Comparison of ENCODE assay signal across 9 cellular contexts in the genomic region with DNA sequence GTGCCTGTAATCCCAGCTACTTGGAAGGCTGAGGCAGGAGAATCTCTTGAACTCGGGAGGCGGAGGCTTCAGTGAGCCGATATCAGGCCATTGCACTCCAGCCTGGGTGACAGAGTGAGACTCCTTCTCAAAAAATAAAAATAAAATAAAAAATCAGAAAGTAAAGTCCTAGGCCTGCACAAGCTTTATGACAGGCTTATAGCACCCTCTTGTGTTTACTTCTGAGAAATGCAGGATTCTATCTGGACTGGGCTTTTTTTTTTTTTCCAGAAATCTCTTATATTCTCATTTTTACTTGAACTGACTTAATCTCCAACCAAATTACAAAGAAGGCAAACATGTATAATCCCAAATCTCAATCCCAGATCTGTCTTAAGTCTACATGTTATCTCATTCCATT. TPM values are rescaled to one million over a fixed set of nuclear protein-coding genes. Genes with fewer than 3 reads are reported as not detected.
A peak's percentile ranks its signal among the peaks of the same experiment; 100 is the strongest.
DNase-seq lines count a peak whose midpoint lies in the region; ATAC-seq, FAIRE-seq and TF ChIP-seq lines count a peak whose summit lies in the region.
"Had no signal": no experiment of that assay in that cellular context is flagged by ENCODE, and none has a peak within 500 bp of the region (broad histone marks: within the 10 kb centered on the region; RNA-seq: fewer than 3 reads in every experiment).

No MANE protein-coding gene starts in this region.

- H3K79me2 ChIP-seq in MM.1S (ENCODE audit: low read length) (no peaks in the 10 kb centered on the region), neural progenitor cell (ENCODE audit: low read depth) (no peaks in the 10 kb centered on the region)

- H3K36me3 ChIP-seq in MM.1S (replicated peaks; ENCODE audit: insufficient read depth, low read length) = no peaks in the 10 kb centered on the region
- H3K36me3 ChIP-seq in body of pancreas (replicated peaks in 1 of 2; ENCODE audit: insufficient read depth in 1 of 2, low read depth in 2 of 2) = no peaks in the 10 kb centered on the region
- no peaks in the 10 kb centered on the region for H3K36me3 ChIP-seq in neural progenitor cell

- no peaks in the 10 kb centered on the region for H3K9me2 ChIP-seq in MM.1S (replicated peaks; ENCODE audit: insufficient read depth, low read length)

- H3F3A ChIP-seq in MM.1S (ENCODE audit: insufficient read depth, low read length) (no peaks in the 10 kb centered on the region), neural progenitor cell (ENCODE audit: low read depth) (no peaks in the 10 kb centered on the region)

- TF ChIP-seq POLR2A in body of pancreas (IDR thresholded peaks at IDR 0.05) = no peak

- ATAC-seq in body of pancreas (peak; percentile 50), HG03342 (IDR thresholded peaks at IDR 0.05; ENCODE audit: unreplicated experiment) (no peak)

- DNase-seq in GM10266 (ENCODE audit: extremely low spot score) = no peak
- DNase-seq in MM.1S = no peak
- DNase-seq in body of pancreas = no peak
- DNase-seq in neural progenitor cell (ENCODE audit: low spot score) = peak; percentile 31
- DNase-seq in HTR-8/SVneo (ENCODE audit: insufficient read length, low spot score) = no peak
- no peak for DNase-seq in NCI-H2107 (lab: John Stamatoyannopoulos, UW)

- H3K4me3 ChIP-seq in MM.1S (ENCODE audit: low read length) = no peak overlapping the region
- H3K4me3 ChIP-seq in body of pancreas = no peak overlapping the region
- H3K4me3 ChIP-seq in neural progenitor cell = no peak overlapping the region

- H3K27ac ChIP-seq in MM.1S (ENCODE audit: low read length) = no peak overlapping the region
- no peak overlapping the region for H3K27ac ChIP-seq in body of pancreas
- no peak overlapping the region for H3K27ac ChIP-seq in neural progenitor cell

- H2AFZ ChIP-seq in MM.1S (ENCODE audit: low read length) = no peak overlapping the region
- no peak overlapping the region for H2AFZ ChIP-seq in neural progenitor cell (replicated peaks)

- TF ChIP-seq CTCF in GM10266 (IDR thresholded peaks at IDR 0.05; ENCODE audit: control insufficient read depth, insufficient read depth, low read depth, missing control alignments) (peak; percentile 33), MM.1S (IDR thresholded peaks at IDR 0.05; ENCODE audit: low read length) (peak; percentile 31), body of pancreas (IDR thresholded peaks at IDR 0.05) (peak in 6 of 7 experiments; percentile 34 to 63 (median 42)), neural progenitor cell (IDR thresholded peaks at IDR 0.05) (peak; percentile 63)

- intact Hi-C loops in body of pancreas (cut with DNase I) = no loop called here

- WGBS in body of pancreas, 2 donors = 28 to 49% methylated on average over 3 of the region's 3 CpGs

- H3K27me3 ChIP-seq in MM.1S (replicated peaks; ENCODE audit: insufficient read depth, low read length) (no peaks in the 10 kb centered on the region), body of pancreas (no peaks in the 10 kb centered on the region), neural progenitor cell (peaks cover 26% of the 10 kb centered on the region)

- peaks cover 11% of the 10 kb centered on the region for H3K27me3 Mint-ChIP-seq in neural progenitor cell (ENCODE audit: insufficient read depth, low read depth)

- H3K9me3 ChIP-seq in MM.1S (replicated peaks; ENCODE audit: insufficient read depth, low read length) = no peaks in the 10 kb centered on the region
- H3K9me3 ChIP-seq in body of pancreas = no peaks in the 10 kb centered on the region
- H3K9me3 ChIP-seq in neural progenitor cell (ENCODE audit: low read depth) = no peaks in the 10 kb centered on the region

- FAIRE-seq in HTR-8/SVneo (lab: Jason Lieb, UNC) = no peak

- no peaks in the 10 kb centered on the region for H3K36me3 Mint-ChIP-seq in neural progenitor cell

- H3K4me1 ChIP-seq in MM.1S (ENCODE audit: low read length) (no peaks in the 10 kb centered on the region), body of pancreas (peaks cover 17% of the 10 kb centered on the region), neural progenitor cell (no peaks in the 10 kb centered on the region)

- H3K4me1 Mint-ChIP-seq in neural progenitor cell = no peaks in the 10 kb centered on the region

- H3K9me3 Mint-ChIP-seq in neural progenitor cell = no peaks in the 10 kb centered on the region
- H3K9me3 Mint-ChIP-seq: dendritic cell treated with granulocyte-macrophage colony-stimulating factor and Interleukin-4, amounts not matched to agents 40 ng/mL and 50 ng/mL, for 4 days had no signal

- H4K20me1 ChIP-seq in MM.1S (ENCODE audit: insufficient read depth, low read length) (no peaks in the 10 kb centered on the region), neural progenitor cell (ENCODE audit: low read depth) (no peaks in the 10 kb centered on the region)

- no peak overlapping the region for H3K4me2 ChIP-seq in MM.1S (ENCODE audit: low read depth, low read length)
- no peak overlapping the region for H3K4me2 ChIP-seq in neural progenitor cell

- no peak overlapping the region for H3K27ac Mint-ChIP-seq in neural progenitor cell
- H3K27ac Mint-ChIP-seq: dendritic cell treated with granulocyte-macrophage colony-stimulating factor and Interleukin-4, amounts not matched to agents 40 ng/mL and 50 ng/mL, for 4 days had no signal

- no peak overlapping the region for H3K4me3 Mint-ChIP-seq in neural progenitor cell
- H3K4me3 Mint-ChIP-seq: dendritic cell treated with granulocyte-macrophage colony-stimulating factor and Interleukin-4, amounts not matched to agents 40 ng/mL and 50 ng/mL, for 4 days had no signal

- H3K9ac ChIP-seq in MM.1S (ENCODE audit: low read length) = no peak overlapping the region
- H3K9ac ChIP-seq in neural progenitor cell = no peak overlapping the region

RNA-seq across cellular contexts. Expression of gene REG3G, which starts 26.1 kb away (rescaled TPM):
- total RNA-seq in body of pancreas (100 to 1,000 TPM; 171 to 673 TPM), neural progenitor cell (ENCODE audit: low replicate concordance) (not detected in 2 replicates)
- total RNA-seq: mononuclear cell had no signal

Comparison
In these comparisons a context has a peak if more than half of its experiments do, and no peak if none do; other contexts are left out.
1. RNA of gene REG3G, which starts 26.1 kb away (total RNA-seq): 171 to 673 TPM in body of pancreas; not detected in neural progenitor cell; every median in the first group is over 100 times any median in the second.
2. Peak in every context shown above with its lines, with median percentiles within 50 percentile points of each other: CTCF ChIP-seq.